28 cellular contexts compared by ENCODE assay signal in genomic region chr3:85935171-85935570, GRCh38.
"Had no signal": no experiment of that assay in that cellular context is flagged by ENCODE, and none has a peak within 500 bp of the region (broad histone marks: within the 10 kb centered on the region; RNA-seq: fewer than 3 reads in every experiment).

No MANE protein-coding gene starts in this region.

- H3K27ac ChIP-seq: adrenal gland, body of pancreas, esophagus muscularis mucosa, foreskin keratinocyte, gastroesophageal sphincter had no signal

- H3K27me3 ChIP-seq: adrenal gland, body of pancreas, esophagus muscularis mucosa, foreskin keratinocyte, gastroesophageal sphincter had no signal

- H3K4me3 ChIP-seq: adrenal gland, body of pancreas, esophagus muscularis mucosa, gastroesophageal sphincter had no signal

- H3K36me3 ChIP-seq: adrenal gland, esophagus muscularis mucosa, gastroesophageal sphincter had no signal

- DNase-seq: activated CD4-positive, alpha-beta memory T cell treated with anti-CD3 and anti-CD28 coated beads for 36 hours; activated CD4-positive, alpha-beta T cell treated with anti-CD3 and anti-CD28 coated beads for 36 hours; activated CD4-positive, alpha-beta T cell treated with anti-CD3 and anti-CD28 coated beads, Interleukin-2, amount 10 ng/mL, durations not matched to agents 24 days and 14 days; activated CD4-positive, CD25-positive, alpha-beta regulatory T cell; activated CD4-positive, CD25-positive, alpha-beta regulatory T cell treated with anti-CD3 and anti-CD28 coated beads, Interleukin-2, amount 50 U/mL, for 72 hours; activated CD8-positive, alpha-beta memory T cell treated with anti-CD3 and anti-CD28 coated beads, Interleukin-2, amount 10 ng/mL, durations not matched to agents 7 days and 5 days; activated CD8-positive, alpha-beta memory T cell treated with anti-CD3 and anti-CD28 coated beads, Interleukin-2, amount 50 U/mL, for 4 hours; activated CD8-positive, alpha-beta T cell treated with anti-CD3 and anti-CD28 coated beads, Interleukin-2, amount 10 ng/mL, durations not matched to agents 7 days and 5 days; activated effector memory CD4-positive, alpha-beta T cell treated with anti-CD3 and anti-CD28 coated beads, Interleukin-2, amount 50 U/mL, for 16 hours; activated naive CD4-positive, alpha-beta T cell treated with anti-CD3 and anti-CD28 coated beads for 36 hours; activated naive CD8-positive, alpha-beta T cell treated with anti-CD3 and anti-CD28 coated beads for 36 hours; activated naive CD8-positive, alpha-beta T cell treated with anti-CD3 and anti-CD28 coated beads, Interleukin-2, amount 50 U/mL, for 24 hours; activated T-cell treated with anti-CD3 and anti-CD28 coated beads, Interleukin-2, amount 50 U/mL, for 1 hour; activated T-cell treated with anti-CD3 and anti-CD28 coated beads, Interleukin-2, amount 50 U/mL, for 48 hours; adrenal gland; aorta; body of pancreas; caudate nucleus; cortex of kidney; dermis blood vessel endothelial cell; effector CD4-positive, alpha-beta T cell; effector memory CD8-positive, alpha-beta T cell; erythroblast; foreskin keratinocyte; head of caudate nucleus; T-helper 2 cell had no signal

- H3K4me1 ChIP-seq: adrenal gland, body of pancreas, esophagus muscularis mucosa, foreskin keratinocyte, gastroesophageal sphincter had no signal

- H3K9me3 ChIP-seq: adrenal gland, body of pancreas, esophagus muscularis mucosa, gastroesophageal sphincter had no signal
